In genomic region chr11:112231952-112232351, GRCh38 we compare ENCODE assay signal across 34 cellular contexts. TPM values are rescaled to one million over a fixed set of nuclear protein-coding genes. Genes with fewer than 3 reads are reported as not detected.
"Had no signal": no experiment of that assay in that cellular context is flagged by ENCODE, and none has a peak within 500 bp of the region (broad histone marks: within the 10 kb centered on the region; RNA-seq: fewer than 3 reads in every experiment).

No MANE protein-coding gene starts in this region.

- H3K27ac Mint-ChIP-seq: dendritic cell treated with granulocyte-macrophage colony-stimulating factor and Interleukin-4, amounts not matched to agents 40 ng/mL and 50 ng/mL, for 4 days; mesothelial cell of epicardium had no signal

- H3K9me3 ChIP-seq: colonic mucosa, esophagus squamous epithelium, gastrocnemius medialis, heart right ventricle, left lung, lower lobe of right lung, mucosa of descending colon had no signal

- H3K36me3 ChIP-seq: colonic mucosa had no signal

- H3K27me3 ChIP-seq: colonic mucosa, esophagus squamous epithelium, gastrocnemius medialis, heart right ventricle, left lung had no signal

- H3K4me3 Mint-ChIP-seq: dendritic cell treated with granulocyte-macrophage colony-stimulating factor and Interleukin-4, amounts not matched to agents 40 ng/mL and 50 ng/mL, for 4 days; effector memory CD8-positive, alpha-beta T cell; endodermal cell; mesothelial cell of epicardium had no signal

- H3K4me1 ChIP-seq: colonic mucosa had no signal

- H3K27me3 Mint-ChIP-seq: dendritic cell treated with granulocyte-macrophage colony-stimulating factor and Interleukin-4, amounts not matched to agents 40 ng/mL and 50 ng/mL, for 4 days; effector memory CD8-positive, alpha-beta T cell had no signal

- DNase-seq: colonic mucosa; cortex of kidney; effector CD8-positive, alpha-beta T cell; effector memory CD8-positive, alpha-beta T cell; endodermal cell; erythroblast; esophagus squamous epithelium; foreskin fibroblast; foreskin melanocyte; gastrocnemius medialis; glutamatergic neuron; head of caudate nucleus; heart right ventricle; hippocampal formation; left cardiac atrium; left lung; left ventricle myocardium superior; lower lobe of right lung; mesenchymal stem cell; mucosa of descending colon had no signal

- FAIRE-seq: endometrium, islet of Langerhans, keratinocyte had no signal

- H3K9me3 Mint-ChIP-seq: dendritic cell treated with granulocyte-macrophage colony-stimulating factor and Interleukin-4, amounts not matched to agents 40 ng/mL and 50 ng/mL, for 4 days; effector memory CD8-positive, alpha-beta T cell; endodermal cell; mesothelial cell of epicardium had no signal

- H3K4me3 ChIP-seq: colonic mucosa, esophagus squamous epithelium, gastrocnemius medialis, heart right ventricle, left lung, lower lobe of right lung, mucosa of descending colon had no signal

- H3K27ac ChIP-seq: colonic mucosa, epithelial cell of prostate, esophagus squamous epithelium, gastrocnemius medialis, heart right ventricle, left lung, lower lobe of right lung had no signal

- ATAC-seq: effector memory CD8-positive, alpha-beta T cell; esophagus mucosa; gastrocnemius medialis; heart right ventricle; left cardiac atrium; left lung; left ventricle myocardium superior; lower lobe of right lung; mucosa of descending colon had no signal

RNA-seq across cellular contexts. Expression of gene PLET1, which starts 28.7 kb away (rescaled TPM):
- total RNA-seq: chondrocyte, colonic mucosa, dermis microvascular lymphatic vessel endothelial cell, endodermal cell, esophagus mucosa, esophagus squamous epithelium, gastrocnemius medialis, glomerular endothelial cell, heart right ventricle, kidney epithelial cell, left cardiac atrium, left lung, left ventricle myocardium superior, lower leg skin, lower lobe of right lung, lung microvascular endothelial cell, mesenteric fat pad, mesothelial cell of epicardium, mucosa of descending colon had no signal
- polyA plus RNA-seq: heart right ventricle, keratinocyte had no signal

RNA-seq across cellular contexts. Expression of gene BCO2, which starts 56.6 kb away (rescaled TPM):
- total RNA-seq: kidney epithelial cell had no signal
